ENCODE assay signal across 15 cellular contexts in genomic region chr2:167438206-167438605, GRCh38.
A peak's percentile ranks its signal among the peaks of the same experiment; 100 is the strongest.
DNase-seq lines count a peak whose midpoint lies in the region; ATAC-seq, FAIRE-seq and TF ChIP-seq lines count a peak whose summit lies in the region.
"Had no signal": no experiment of that assay in that cellular context is flagged by ENCODE, and none has a peak within 500 bp of the region (broad histone marks: within the 10 kb centered on the region; RNA-seq: fewer than 3 reads in every experiment).

No MANE protein-coding gene starts in this region.

- TF ChIP-seq CTCF in epithelial cell of proximal tubule (conservative IDR thresholded peaks at IDR 0.05; ENCODE audit: low read depth, low read length), result no peak
- no peak for TF ChIP-seq CTCF in nephron progenitor cell (IDR thresholded peaks at IDR 0.05)
- TF ChIP-seq CTCF in ascending aorta (IDR thresholded peaks at IDR 0.05), result no peak
- no peak for TF ChIP-seq CTCF in kidney (IDR thresholded peaks at IDR 0.05; ENCODE audit: borderline replicate concordance, extremely low read depth, insufficient read depth)

- H3K27ac Mint-ChIP-seq in nephron progenitor cell, result peak overlapping the region; percentile 93
- H3K27ac Mint-ChIP-seq in naive thymus-derived CD4-positive, alpha-beta T cell, result no peak overlapping the region
- H3K27ac Mint-ChIP-seq: activated CD8-positive, alpha-beta memory T cell treated with anti-CD3 and anti-CD28 coated beads, Interleukin-2, amount 10 ng/mL, durations not matched to agents 7 days and 5 days; CD4-positive, CD25-positive, alpha-beta regulatory T cell; mesothelial cell of epicardium; T-helper 2 cell treated with Interferon-gamma antibody and Interleukin-4, amounts not matched to agents 5 μg/mL and 100 μg/mL, for 36 hours had no signal

- H3K4me3 Mint-ChIP-seq in nephron progenitor cell, result no peak overlapping the region
- H3K4me3 Mint-ChIP-seq in naive thymus-derived CD4-positive, alpha-beta T cell, result no peak overlapping the region
- H3K4me3 Mint-ChIP-seq: activated CD8-positive, alpha-beta memory T cell treated with anti-CD3 and anti-CD28 coated beads, Interleukin-2, amount 10 ng/mL, durations not matched to agents 7 days and 5 days; CD4-positive, CD25-positive, alpha-beta regulatory T cell; mesothelial cell of epicardium; T-helper 2 cell treated with Interferon-gamma antibody and Interleukin-4, amounts not matched to agents 5 μg/mL and 100 μg/mL, for 36 hours had no signal

- POLR2A ChIA-PET in naive thymus-derived CD4-positive, alpha-beta T cell (lab: Charles Lee), result no interaction called here

- H3K36me3 ChIP-seq in NT2/D1 (ENCODE audit: insufficient read depth, insufficient read length, low read length) (no peaks in the 10 kb centered on the region), ascending aorta (no peaks in the 10 kb centered on the region), kidney (ENCODE audit: control insufficient read depth in 1 of 2, insufficient read depth in 2 of 2, low read length in 2 of 2) (no peaks in the 10 kb centered on the region)
- H3K36me3 ChIP-seq in naive thymus-derived CD4-positive, alpha-beta T cell (ENCODE audit: control insufficient read depth in 2 of 3, insufficient read depth in 3 of 3, low read length in 3 of 3), result no peaks in the 10 kb centered on the region

- CTCF ChIA-PET in naive thymus-derived CD4-positive, alpha-beta T cell (lab: Charles Lee), result no interaction called here

- H3K27me3 Mint-ChIP-seq in nephron progenitor cell (ENCODE audit: low read depth, poor library complexity), result no peaks in the 10 kb centered on the region
- H3K27me3 Mint-ChIP-seq in naive thymus-derived CD4-positive, alpha-beta T cell, result no peaks in the 10 kb centered on the region
- H3K27me3 Mint-ChIP-seq: activated CD8-positive, alpha-beta memory T cell treated with anti-CD3 and anti-CD28 coated beads, Interleukin-2, amount 10 ng/mL, durations not matched to agents 7 days and 5 days; CD4-positive, CD25-positive, alpha-beta regulatory T cell had no signal

- H3K9me3 ChIP-seq in NT2/D1 (ENCODE audit: insufficient read depth, low read length) (peaks cover 4% of the 10 kb centered on the region; the same call in 1 of the 2 replicates), ascending aorta (no peaks in the 10 kb centered on the region), kidney (ENCODE audit: control insufficient read depth in 1 of 2, low read length in 2 of 2) (no peaks in the 10 kb centered on the region)
- no peaks in the 10 kb centered on the region for H3K9me3 ChIP-seq in naive thymus-derived CD4-positive, alpha-beta T cell (ENCODE audit: control insufficient read depth in 2 of 3, low read length in 3 of 3)

- H3K36me3 Mint-ChIP-seq in nephron progenitor cell (ENCODE audit: low read depth), result peaks cover 13% of the 10 kb centered on the region
- no peaks in the 10 kb centered on the region for H3K36me3 Mint-ChIP-seq in naive thymus-derived CD4-positive, alpha-beta T cell
- H3K36me3 Mint-ChIP-seq: activated CD8-positive, alpha-beta memory T cell treated with anti-CD3 and anti-CD28 coated beads, Interleukin-2, amount 10 ng/mL, durations not matched to agents 7 days and 5 days; CD4-positive, CD25-positive, alpha-beta regulatory T cell; mesothelial cell of epicardium had no signal

- H3K9ac ChIP-seq in NT2/D1 (ENCODE audit: insufficient read length, low read depth) (no peak overlapping the region), kidney (ENCODE audit: low read length in 2 of 2) (no peak overlapping the region)

- FAIRE-seq in kidney (lab: Jason Lieb, UNC), result no peak

- H3K4me1 Mint-ChIP-seq in nephron progenitor cell, result peaks cover 19% of the 10 kb centered on the region
- H3K4me1 Mint-ChIP-seq in naive thymus-derived CD4-positive, alpha-beta T cell, result no peaks in the 10 kb centered on the region
- H3K4me1 Mint-ChIP-seq: activated CD8-positive, alpha-beta memory T cell treated with anti-CD3 and anti-CD28 coated beads, Interleukin-2, amount 10 ng/mL, durations not matched to agents 7 days and 5 days; CD4-positive, CD25-positive, alpha-beta regulatory T cell; mesothelial cell of epicardium had no signal

- intact Hi-C loops in naive thymus-derived CD4-positive, alpha-beta T cell (cut with micrococcal nuclease), result no loop called here
- intact Hi-C loops in ascending aorta (cut with DNase I), result no loop called here
- intact Hi-C loops in kidney (cut with DNase I), result no loop called here

- H3K4me1 ChIP-seq in NT2/D1 (ENCODE audit: insufficient read depth, insufficient read length) (no peaks in the 10 kb centered on the region), ascending aorta (no peaks in the 10 kb centered on the region), kidney (ENCODE audit: control insufficient read depth in 1 of 2, insufficient read depth in 1 of 2, low read depth in 1 of 2, low read length in 2 of 2) (no peaks in the 10 kb centered on the region)
- no peaks in the 10 kb centered on the region for H3K4me1 ChIP-seq in naive thymus-derived CD4-positive, alpha-beta T cell (ENCODE audit: control insufficient read depth in 2 of 2, insufficient read depth in 2 of 2, low read length in 2 of 2)

- H3K27me3 ChIP-seq in NT2/D1 (ENCODE audit: insufficient read depth, insufficient read length) (no peaks in the 10 kb centered on the region), ascending aorta (no peaks in the 10 kb centered on the region)
- H3K27me3 ChIP-seq in naive thymus-derived CD4-positive, alpha-beta T cell (ENCODE audit: control insufficient read depth in 2 of 2, insufficient read depth in 2 of 2, low read length in 2 of 2), result no peaks in the 10 kb centered on the region

- DNase-seq in DMS53 (lab: John Stamatoyannopoulos, UW) (peak; percentile 82), NT2/D1 (ENCODE audit: low read depth, low spot score) (peak; percentile 28), epithelial cell of proximal tubule (ENCODE audit: low read depth) (peak; percentile 69), nephron progenitor cell (no peak), ascending aorta (ENCODE audit: low spot score in 2 of 2) (no peak), kidney (no peak)
- no peak for DNase-seq in naive thymus-derived CD4-positive, alpha-beta T cell
- no peak for DNase-seq in stimulated activated CD4-positive, alpha-beta T cell treated with anti-CD3 and anti-CD28 coated beads, Interleukin-2, amount 100 ng/mL, for 24 hours
- DNase-seq: activated CD8-positive, alpha-beta memory T cell treated with anti-CD3 and anti-CD28 coated beads, Interleukin-2, amount 10 ng/mL, durations not matched to agents 7 days and 5 days; CD4-positive, CD25-positive, alpha-beta regulatory T cell; NCI-H1436 treated with DMSO at 0.1 percent for 48 hours; stimulated activated CD8-positive, alpha-beta memory T cell treated with anti-CD3 and anti-CD28 coated beads, Interleukin-4, amount 100 ng/mL, for 48 hours had no signal

- H3K27ac ChIP-seq in naive thymus-derived CD4-positive, alpha-beta T cell (ENCODE audit: low read depth, low read length), result no peak overlapping the region
- H3K27ac ChIP-seq in ascending aorta (no peak overlapping the region), kidney (ENCODE audit: low read depth in 2 of 2, low read length in 2 of 2) (no peak overlapping the region)
- H3K27ac ChIP-seq: skin epidermis had no signal

- no peak for ATAC-seq in naive thymus-derived CD4-positive, alpha-beta T cell
- ATAC-seq: activated CD8-positive, alpha-beta memory T cell treated with anti-CD3 and anti-CD28 coated beads, Interleukin-2, amount 10 ng/mL, durations not matched to agents 7 days and 5 days had no signal

- peaks cover 23% of the 10 kb centered on the region for H3K9me3 Mint-ChIP-seq in nephron progenitor cell
- H3K9me3 Mint-ChIP-seq in naive thymus-derived CD4-positive, alpha-beta T cell, result peaks cover 0 to 10% (median 2%) of the 10 kb centered on the region in 11 donors
- H3K9me3 Mint-ChIP-seq: T-helper 2 cell treated with Interferon-gamma antibody and Interleukin-4, amounts not matched to agents 5 μg/mL and 100 μg/mL, for 36 hours had no signal

- no peak overlapping the region for H3K4me3 ChIP-seq in NT2/D1 (ENCODE audit: insufficient read length, low read depth)
- H3K4me3 ChIP-seq in epithelial cell of proximal tubule (ENCODE audit: low read depth, low read length), result no peak overlapping the region
- H3K4me3 ChIP-seq in naive thymus-derived CD4-positive, alpha-beta T cell (ENCODE audit: low read length), result no peak overlapping the region
- H3K4me3 ChIP-seq in ascending aorta, result no peak overlapping the region
- H3K4me3 ChIP-seq in kidney (ENCODE audit: low read length in 2 of 2), result no peak overlapping the region
- H3K4me3 ChIP-seq: skin epidermis had no signal

Comparison
In these comparisons a context has a peak if more than half of its experiments do, and no peak if none do; other contexts are left out.
1. DNase-seq: peak in DMS53 (single experiment), NT2/D1 (single experiment) and epithelial cell of proximal tubule (single experiment); none in nephron progenitor cell (single experiment), naive thymus-derived CD4-positive, alpha-beta T cell (0 of 9), ascending aorta (0 of 2), stimulated activated CD4-positive, alpha-beta T cell treated with anti-CD3 and anti-CD28 coated beads, Interleukin-2, amount 100 ng/mL, for 24 hours (0 of 2) and kidney (single experiment).